In genomic region chr11:44979536-44980399, GRCh38 we compare ENCODE assay signal across 1 cellular context.
TF ChIP-seq lines count a peak whose summit lies in the region.

No MANE protein-coding gene starts in this region.

TF ChIP-seq in GM23338, 12 proteins besides CTCF, POLR2A, EP300 and RAD21 (continued from another document):
- TF ChIP-seq ZNF462 (CRISPR knock-in tag; IDR thresholded peaks at IDR 0.05) (no peak), ZNF114 (CRISPR knock-in tag; IDR thresholded peaks at IDR 0.05) (no peak), STAT1 (IDR thresholded peaks at IDR 0.05; ENCODE audit: unreplicated experiment) (no peak), ZNF331 (CRISPR knock-in tag; IDR thresholded peaks at IDR 0.05; ENCODE audit: low read depth) (no peak), POLR2AphosphoS5 (IDR thresholded peaks at IDR 0.05; ENCODE audit: low read depth) (no peak), CREB1 (CRISPR knock-in tag; IDR thresholded peaks at IDR 0.05; ENCODE audit: low read depth) (no peak)
